Comparison of ENCODE assay signal across 42 cellular contexts in the genomic region with DNA sequence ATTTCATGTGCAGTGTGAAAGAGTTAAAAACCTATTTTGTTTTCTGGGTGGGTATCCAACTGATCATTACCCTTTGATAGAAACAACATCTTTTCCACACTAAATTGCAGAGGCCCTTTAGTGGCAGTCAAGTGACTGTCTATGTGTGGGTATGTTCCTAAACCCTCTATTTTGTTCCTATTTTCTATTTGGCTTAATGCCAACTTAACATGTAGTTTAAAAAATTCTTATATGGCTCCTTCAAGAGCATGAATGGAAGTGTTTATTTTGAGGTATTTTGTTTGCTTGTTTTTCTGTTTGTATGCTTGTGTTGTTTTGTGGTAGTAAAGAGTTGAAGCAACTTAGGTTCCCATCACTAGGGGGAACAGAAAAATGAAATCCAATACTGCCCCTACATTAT. TPM values are rescaled to one million over a fixed set of nuclear protein-coding genes. Genes with fewer than 3 reads are reported as not detected.
DNase-seq lines count a peak whose midpoint lies in the region; ATAC-seq, FAIRE-seq and TF ChIP-seq lines count a peak whose summit lies in the region.
"Had no signal": no experiment of that assay in that cellular context is flagged by ENCODE, and none has a peak within 500 bp of the region (broad histone marks: within the 10 kb centered on the region; RNA-seq: fewer than 3 reads in every experiment).

No MANE protein-coding gene starts in this region.

- no peak for TF ChIP-seq CTCF in HepG2 (CRISPR knock-in tag; IDR thresholded peaks at IDR 0.05)
- TF ChIP-seq CTCF in right lobe of liver (IDR thresholded peaks at IDR 0.05): no peak
- TF ChIP-seq CTCF in K562 (IDR thresholded peaks at IDR 0.05 in 2 of 3, conservative IDR thresholded peaks at IDR 0.05 in 1 of 3; ENCODE audit: insufficient read depth in 2 of 3, low read depth in 1 of 3, low read length in 3 of 3): no peak
- TF ChIP-seq CTCF in neutrophil (IDR thresholded peaks at IDR 0.05): no peak

- TF ChIP-seq EP300 in HepG2 (IDR thresholded peaks at IDR 0.05; ENCODE audit: low read depth in 2 of 2, low read length in 2 of 2) (no peak), HepG2 (CRISPR knock-in tag; IDR thresholded peaks at IDR 0.05; ENCODE audit: borderline replicate concordance) (no peak), Ishikawa (IDR thresholded peaks at IDR 0.05; ENCODE audit: borderline replicate concordance) (no peak), K562 (IDR thresholded peaks at IDR 0.05; ENCODE audit: low read length) (no peak)

- CTCF ChIA-PET in HepG2 (lab: Yijun Ruan, JAX; ENCODE audit: low intra/inter-chr PET ratio, low total read pairs): no interaction called here
- CTCF ChIA-PET in K562 (lab: Yijun Ruan, JAX; ENCODE audit: low intra/inter-chr PET ratio): no interaction called here

- no peak overlapping the region for H3K4me2 ChIP-seq in HepG2 (ENCODE audit: low read depth, low read length)
- H3K4me2 ChIP-seq in K562 (ENCODE audit: insufficient read depth, low read length): no peak overlapping the region
- H3K4me2 ChIP-seq: A549; BLaER1; BLaER1 treated with 17β-estradiol and CSF1 and Interleukin-3, amounts not matched to agents 10 nM and 100 nM had no signal

- FAIRE-seq in HepG2 (lab: Jason Lieb, UNC) (no peak), K562 (lab: Jason Lieb, UNC) (no peak)
- FAIRE-seq: A204.1, A549, D721Med had no signal

- peaks cover 4% of the 10 kb centered on the region for H3K36me3 Mint-ChIP-seq in activated T-cell treated with anti-CD3 and anti-CD28 coated beads, Interleukin-2, amount 50 U/mL, for 4 hours (ENCODE audit: insufficient read depth)
- H3K36me3 Mint-ChIP-seq: CD4-positive, CD25-positive, alpha-beta regulatory T cell had no signal

- H3K36me3 ChIP-seq in HepG2 (replicated peaks in 1 of 2; ENCODE audit: control insufficient read depth in 1 of 2, insufficient read depth in 2 of 2, low read length in 2 of 2): no peaks in the 10 kb centered on the region
- no peaks in the 10 kb centered on the region for H3K36me3 ChIP-seq in right lobe of liver
- H3K36me3 ChIP-seq in K562 (ENCODE audit: control insufficient read depth, insufficient read depth, low read length): no peaks in the 10 kb centered on the region
- H3K36me3 ChIP-seq in neutrophil: peaks cover 29% of the 10 kb centered on the region
- H3K36me3 ChIP-seq: BE2C, BLaER1 had no signal

- no peak overlapping the region for H3K4me3 Mint-ChIP-seq in activated T-cell treated with anti-CD3 and anti-CD28 coated beads, Interleukin-2, amount 50 U/mL, for 4 hours
- H3K4me3 Mint-ChIP-seq: B cell; CD14-positive monocyte; CD4-positive, alpha-beta memory T cell; CD4-positive, alpha-beta T cell; CD4-positive, CD25-positive, alpha-beta regulatory T cell; CD8-positive, alpha-beta memory T cell; CD8-positive, alpha-beta T cell had no signal

- no peak overlapping the region for H3K27ac ChIP-seq in HepG2 (ENCODE audit: extremely low read length, insufficient read depth, low read length)
- no peak overlapping the region for H3K27ac ChIP-seq in right lobe of liver
- H3K27ac ChIP-seq in K562 (ENCODE audit: extremely low read depth, low read depth, low read length): no peak overlapping the region
- peak overlapping the region; percentile 94 for H3K27ac ChIP-seq in neutrophil
- H3K27ac ChIP-seq: 22Rv1; A549; BLaER1; BLaER1 treated with 17β-estradiol and CSF1 and Interleukin-3, amounts not matched to agents 10 nM and 100 nM; C4-2B had no signal

- intact Hi-C loops in HepG2 (cut with micrococcal nuclease; ENCODE audit: unreplicated experiment) (no loop called here), right lobe of liver (cut with DNase I) (no loop called here), K562 (cut with micrococcal nuclease) (no loop called here)

- TF ChIP-seq RAD21 in HepG2 (CRISPR knock-in tag; IDR thresholded peaks at IDR 0.05) (no peak), Ishikawa (IDR thresholded peaks at IDR 0.05; ENCODE audit: low read depth) (no peak), K562 (CRISPR knock-in tag; conservative IDR thresholded peaks at IDR 0.05 in 1 of 2, IDR thresholded peaks at IDR 0.05 in 1 of 2) (no peak)

- no peaks in the 10 kb centered on the region for H4K20me1 ChIP-seq in HepG2 (ENCODE audit: insufficient read depth, low read length)
- H4K20me1 ChIP-seq in K562 (replicated peaks; ENCODE audit: control insufficient read depth, insufficient read depth, low read length): no peaks in the 10 kb centered on the region
- H4K20me1 ChIP-seq: BLaER1; BLaER1 treated with 17β-estradiol and CSF1 and Interleukin-3, amounts not matched to agents 10 nM and 100 nM had no signal

- TF ChIP-seq POLR2A in HepG2 (IDR thresholded peaks at IDR 0.05; ENCODE audit: insufficient read depth in 1 of 2, low read depth in 2 of 2, low read length in 2 of 2) (no peak), right lobe of liver (IDR thresholded peaks at IDR 0.05) (no peak), K562 (conservative IDR thresholded peaks at IDR 0.05) (no peak)

- H3K9me3 ChIP-seq in HepG2 (ENCODE audit: low read length) (peaks cover 15% of the 10 kb centered on the region), right lobe of liver (no peaks in the 10 kb centered on the region), K562 (replicated peaks; ENCODE audit: control insufficient read depth, insufficient read depth, low read depth, low read length) (no peaks in the 10 kb centered on the region), neutrophil (no peaks in the 10 kb centered on the region)
- H3K9me3 ChIP-seq: BE2C had no signal

- H3K9ac ChIP-seq in HepG2 (ENCODE audit: insufficient read depth, low read depth, low read length) (no peak overlapping the region), K562 (ENCODE audit: insufficient read depth in 1 of 2, low read depth in 2 of 2, low read length in 2 of 2) (no peak overlapping the region)
- H3K9ac ChIP-seq: BLaER1; BLaER1 treated with 17β-estradiol and CSF1 and Interleukin-3, amounts not matched to agents 10 nM and 100 nM had no signal

- in situ Hi-C loops in HepG2 (cut with HindIII; ENCODE audit: extremely low pct_ligation_motif_present, low pct_unique_long_range_greater_than_20kb): no loop called here
- in situ Hi-C loops in K562 (cut with MboI): no loop called here

- BruUV-seq in HepG2 (replicated peaks; lab: Mats Ljungman, UMichigan) (no TSS peak), K562 (replicated peaks; lab: Mats Ljungman, UMichigan) (no TSS peak)

- ATAC-seq in HepG2: no peak
- ATAC-seq in right lobe of liver: no peak
- no peak for ATAC-seq in K562
- no peak for ATAC-seq in activated T-cell treated with anti-CD3 and anti-CD28 coated beads, Interleukin-2, amount 50 U/mL, for 4 hours
- ATAC-seq: A549; CD8-positive, alpha-beta T cell had no signal

- H3K27me3 Mint-ChIP-seq in activated T-cell treated with anti-CD3 and anti-CD28 coated beads, Interleukin-2, amount 50 U/mL, for 4 hours (ENCODE audit: low read depth): no peaks in the 10 kb centered on the region
- H3K27me3 Mint-ChIP-seq: B cell; CD4-positive, alpha-beta T cell had no signal

- H3K9me3 Mint-ChIP-seq in activated T-cell treated with anti-CD3 and anti-CD28 coated beads, Interleukin-2, amount 50 U/mL, for 4 hours: peaks cover 17% of the 10 kb centered on the region

- peaks cover under 1% of the 10 kb centered on the region for H3K4me1 Mint-ChIP-seq in activated T-cell treated with anti-CD3 and anti-CD28 coated beads, Interleukin-2, amount 50 U/mL, for 4 hours (ENCODE audit: low read depth)
- H3K4me1 Mint-ChIP-seq: CD4-positive, alpha-beta memory T cell; CD8-positive, alpha-beta memory T cell had no signal

- no peak for DNase-seq in HepG2 (ENCODE audit: low spot score)
- no peak for DNase-seq in right lobe of liver
- DNase-seq in K562 (ENCODE audit: extremely low read depth in 1 of 4, low spot score in 3 of 4): no peak
- DNase-seq in activated T-cell treated with anti-CD3 and anti-CD28 coated beads, Interleukin-2, amount 50 U/mL, for 4 hours: no peak
- DNase-seq in NCI-H2107 treated with DMSO at 0.1 percent for 48 hours (lab: John Stamatoyannopoulos, UW; ENCODE audit: unreplicated experiment): no peak
- no peak for DNase-seq in KG1 (lab: John Stamatoyannopoulos, UW)
- DNase-seq: 8988T; ACHN; AML-193; BE2C; C1 segment of cervical spinal cord; Caco-2; Calu3; CD4-positive, alpha-beta memory T cell; CD4-positive, alpha-beta T cell; CD4-positive, CD25-positive, alpha-beta regulatory T cell; CD8-positive, alpha-beta memory T cell; CD8-positive, alpha-beta T cell; COR-L47; DMS 273 treated with DMSO at 0.1 percent for 48 hours; DMS153; DMS53; DMS79; DMS79 treated with DMSO at 0.1 percent for 48 hours; DND-41; EL had no signal

- no peaks in the 10 kb centered on the region for H3K9me1 ChIP-seq in K562 (ENCODE audit: control insufficient read depth, insufficient read depth, low read length)

- H3K4me3 ChIP-seq in HepG2 (replicated peaks in 1 of 3; ENCODE audit: insufficient read depth in 1 of 3, low read depth in 2 of 3, low read length in 3 of 3): no peak overlapping the region
- no peak overlapping the region for H3K4me3 ChIP-seq in right lobe of liver
- no peak overlapping the region for H3K4me3 ChIP-seq in K562
- no peak overlapping the region for H3K4me3 ChIP-seq in neutrophil (ENCODE audit: low read depth in 1 of 2, low read length in 1 of 2)
- H3K4me3 ChIP-seq: A549; BLaER1; BLaER1 treated with 17β-estradiol and CSF1 and Interleukin-3, amounts not matched to agents 10 nM and 100 nM had no signal

- POLR2A ChIA-PET in HepG2 (lab: Yijun Ruan, JAX): no interaction called here
- POLR2A ChIA-PET in K562 (lab: Yijun Ruan, JAX): no interaction called here

- no peaks in the 10 kb centered on the region for H3K79me2 ChIP-seq in HepG2 (ENCODE audit: insufficient read depth, low read length)
- no peaks in the 10 kb centered on the region for H3K79me2 ChIP-seq in K562 (ENCODE audit: control insufficient read depth, insufficient read depth, low read length)

- H3K4me1 ChIP-seq in HepG2 (ENCODE audit: insufficient read depth, low read length) (no peaks in the 10 kb centered on the region), right lobe of liver (no peaks in the 10 kb centered on the region), K562 (replicated peaks in 1 of 2; ENCODE audit: control insufficient read depth in 2 of 2, insufficient read depth in 2 of 2, low read length in 2 of 2) (no peaks in the 10 kb centered on the region), neutrophil (ENCODE audit: control insufficient read depth in 1 of 2, insufficient read depth in 1 of 2, low read depth in 1 of 2, low read length in 1 of 2) (peaks cover 52 to 66% of the 10 kb centered on the region in 2 experiments)
- H3K4me1 ChIP-seq: A549, BE2C, BLaER1, Caco-2 had no signal

- no peak overlapping the region for H2AFZ ChIP-seq in HepG2 (ENCODE audit: low read length)
- H2AFZ ChIP-seq in K562 (ENCODE audit: low read depth, low read length): no peak overlapping the region

- H3K27me3 ChIP-seq in HepG2 (ENCODE audit: control insufficient read depth in 1 of 2, insufficient read depth in 2 of 2, low read length in 2 of 2) (peaks cover 0 to 6% of the 10 kb centered on the region in 2 experiments; a peak in 1 of 5 replicates), right lobe of liver (no peaks in the 10 kb centered on the region), K562 (ENCODE audit: control insufficient read depth in 2 of 2, insufficient read depth in 2 of 2, low read length in 2 of 2) (peaks cover 0 to 7% of the 10 kb centered on the region in 2 experiments; a peak in 2 of 5 replicates), neutrophil (no peaks in the 10 kb centered on the region)
- H3K27me3 ChIP-seq: BE2C; BLaER1; BLaER1 treated with 17β-estradiol and CSF1 and Interleukin-3, amounts not matched to agents 10 nM and 100 nM had no signal

RNA-seq across cellular contexts. Expression of gene TREM1, which starts 19.9 kb away (rescaled TPM):
- not detected in 2 replicates for total RNA-seq in HepG2 (2016; rRNA removed; fragmentation: Illumina TruSeq; extraction: Trizol)
- not detected in 2 replicates for total RNA-seq in HepG2 (2016; cell fraction: cytosol; rRNA removed; fragmentation: Illumina TruSeq; extraction: Trizol; ENCODE audit: low read depth)
- total RNA-seq in HepG2 (2016; cell fraction: insoluble cytoplasmic fraction; rRNA removed; fragmentation: Illumina TruSeq; extraction: Trizol): not detected in 2 replicates
- total RNA-seq in HepG2 (2016; cell fraction: membrane; rRNA removed; fragmentation: Illumina TruSeq; extraction: Trizol): not detected in 2 replicates
- not detected in 2 replicates for total RNA-seq in HepG2 (2016; cell fraction: nucleus; rRNA removed; fragmentation: Illumina TruSeq; extraction: Trizol)
- polyA plus RNA-seq in HepG2 (2011; rRNA removed): 0.27 and 0.49 TPM in 2 replicates
- 0.17 and 0.40 TPM in 2 replicates for polyA plus RNA-seq in HepG2 (2011; cell fraction: cytosol; rRNA removed)
- not detected in 2 replicates for polyA plus RNA-seq in HepG2 (2011; cell fraction: nucleus; rRNA removed)
- not detected in 2 replicates for polyA plus RNA-seq in HepG2 (2012)
- polyA plus RNA-seq in HepG2 (2016; cell fraction: cytosol; fragmentation: Illumina TruSeq; extraction: Trizol; ENCODE audit: low read depth): not detected in 2 replicates
- polyA plus RNA-seq in HepG2 (2016; cell fraction: insoluble cytoplasmic fraction; fragmentation: Illumina TruSeq; extraction: Trizol; ENCODE audit: low read depth): not detected in 2 replicates
- not detected in 2 replicates for polyA plus RNA-seq in HepG2 (2016; cell fraction: membrane; fragmentation: Illumina TruSeq; extraction: Trizol; ENCODE audit: low read depth)
- polyA plus RNA-seq in HepG2 (2016; cell fraction: nucleus; fragmentation: Illumina TruSeq; extraction: Trizol; ENCODE audit: insufficient read depth, low read depth): not detected in 2 replicates
- not detected in 2 replicates for polyA minus RNA-seq in HepG2 (2011; rRNA and poly(A)+ RNA removed; ENCODE audit: low replicate concordance)
- polyA minus RNA-seq in HepG2 (2011; cell fraction: cytosol; rRNA and poly(A)+ RNA removed): not detected in 2 replicates
- not detected in 2 replicates for polyA minus RNA-seq in HepG2 (2011; cell fraction: nucleus; rRNA and poly(A)+ RNA removed)
- 1 to 10 TPM in 1 of 6 experiments, under 1 TPM in 4, not detected in 1; 0.51 to 3.3 (median 0.88) TPM for total RNA-seq in right lobe of liver
- not detected in 2 replicates for total RNA-seq in K562 (2011; cell fraction: chromatin; rRNA removed; ENCODE audit: low replicate concordance)
- not detected in 2 replicates for total RNA-seq in K562 (2011; cell fraction: nucleolus; rRNA removed)
- total RNA-seq in K562 (2011; cell fraction: nucleoplasm; rRNA removed): not detected in 2 replicates
- not detected in 2 replicates for total RNA-seq in K562 (2014; rRNA removed)
- not detected in 2 replicates for total RNA-seq in K562 (2014; rRNA removed; fragmentation: Illumina TruSeq; extraction: Trizol)
- not detected in 2 replicates for total RNA-seq in K562 (2015; rRNA removed; fragmentation: Illumina TruSeq; extraction: Trizol)
- total RNA-seq in K562 (2021): not detected in 2 replicates
- not detected in 2 replicates for polyA plus RNA-seq in K562 (2011; rRNA removed)
- polyA plus RNA-seq in K562 (2011; cell fraction: cytosol; rRNA removed): not detected in 2 replicates
- polyA plus RNA-seq in K562 (2011; cell fraction: nucleus; rRNA removed): not detected in 2 replicates
- 0.55 TPM in 1 of 2 replicates, not detected in the other for polyA plus RNA-seq in K562 (2012)
- polyA plus RNA-seq in K562 (2014; fragmentation: Illumina TruSeq; extraction: Trizol): not detected in 2 replicates
- polyA plus RNA-seq in K562 (2014; fragmentation: Nextera tagmentation; extraction: Ambion mirVana): not detected
- polyA plus RNA-seq in K562 (2014; rRNA removed): not detected in 2 replicates
- not detected in 2 replicates for polyA minus RNA-seq in K562 (2011; rRNA and poly(A)+ RNA removed)
- polyA minus RNA-seq in K562 (2011; cell fraction: cytosol; rRNA and poly(A)+ RNA removed): not detected in 2 replicates
- not detected in 2 replicates for polyA minus RNA-seq in K562 (2011; cell fraction: nucleus; rRNA and poly(A)+ RNA removed)
- total RNA-seq in activated T-cell treated with anti-CD3 and anti-CD28 coated beads, Interleukin-2, amount 50 U/mL, for 4 hours: not detected
- total RNA-seq: A172; A673; B cell; Caco-2; CD4-positive, alpha-beta memory T cell; CD4-positive, CD25-positive, alpha-beta regulatory T cell; CD8-positive, alpha-beta memory T cell; Daoy had no signal
- polyA plus RNA-seq: A549; AG04450; CD4-positive, alpha-beta memory T cell; CD8-positive, alpha-beta memory T cell had no signal

RNA-seq across cellular contexts. Expression of gene TREML4, which starts 38.4 kb away (rescaled TPM):
- total RNA-seq in HepG2 (2016; rRNA removed; fragmentation: Illumina TruSeq; extraction: Trizol) (not detected in 2 replicates), right lobe of liver (under 1 TPM in 2 of 6 experiments, not detected in 4; 0.10 to 0.12 TPM), K562 (2014; rRNA removed) (not detected in 2 replicates), K562 (2014; rRNA removed; fragmentation: Illumina TruSeq; extraction: Trizol) (not detected in 2 replicates), K562 (2015; rRNA removed; fragmentation: Illumina TruSeq; extraction: Trizol) (not detected in 2 replicates), K562 (2021) (not detected in 2 replicates)
- not detected in 2 replicates for total RNA-seq in HepG2 (2016; cell fraction: cytosol; rRNA removed; fragmentation: Illumina TruSeq; extraction: Trizol; ENCODE audit: low read depth)
- total RNA-seq in HepG2 (2016; cell fraction: insoluble cytoplasmic fraction; rRNA removed; fragmentation: Illumina TruSeq; extraction: Trizol): not detected in 2 replicates
- not detected in 2 replicates for total RNA-seq in HepG2 (2016; cell fraction: membrane; rRNA removed; fragmentation: Illumina TruSeq; extraction: Trizol)
- not detected in 2 replicates for total RNA-seq in HepG2 (2016; cell fraction: nucleus; rRNA removed; fragmentation: Illumina TruSeq; extraction: Trizol)
- polyA plus RNA-seq in HepG2 (2011; rRNA removed) (not detected in 2 replicates), K562 (2011; rRNA removed) (not detected in 2 replicates), K562 (2014; fragmentation: Illumina TruSeq; extraction: Trizol) (not detected in 2 replicates), K562 (2014; fragmentation: Nextera tagmentation; extraction: Ambion mirVana) (not detected), K562 (2014; rRNA removed) (not detected in 2 replicates)
- not detected in 2 replicates for polyA plus RNA-seq in HepG2 (2011; cell fraction: cytosol; rRNA removed)
- not detected in 2 replicates for polyA plus RNA-seq in HepG2 (2011; cell fraction: nucleus; rRNA removed)
- polyA plus RNA-seq in HepG2 (2012): not detected in 2 replicates
- not detected in 2 replicates for polyA plus RNA-seq in HepG2 (2016; cell fraction: cytosol; fragmentation: Illumina TruSeq; extraction: Trizol; ENCODE audit: low read depth)
- polyA plus RNA-seq in HepG2 (2016; cell fraction: insoluble cytoplasmic fraction; fragmentation: Illumina TruSeq; extraction: Trizol; ENCODE audit: low read depth): not detected in 2 replicates
- not detected in 2 replicates for polyA plus RNA-seq in HepG2 (2016; cell fraction: membrane; fragmentation: Illumina TruSeq; extraction: Trizol; ENCODE audit: low read depth)
- not detected in 2 replicates for polyA plus RNA-seq in HepG2 (2016; cell fraction: nucleus; fragmentation: Illumina TruSeq; extraction: Trizol; ENCODE audit: insufficient read depth, low read depth)
- polyA minus RNA-seq in HepG2 (2011; rRNA and poly(A)+ RNA removed; ENCODE audit: low replicate concordance): not detected in 2 replicates
- polyA minus RNA-seq in HepG2 (2011; cell fraction: cytosol; rRNA and poly(A)+ RNA removed): not detected in 2 replicates
- polyA minus RNA-seq in HepG2 (2011; cell fraction: nucleus; rRNA and poly(A)+ RNA removed): not detected in 2 replicates
- not detected in 2 replicates for total RNA-seq in K562 (2011; cell fraction: chromatin; rRNA removed; ENCODE audit: low replicate concordance)
- total RNA-seq in K562 (2011; cell fraction: nucleolus; rRNA removed): not detected in 2 replicates
- not detected in 2 replicates for total RNA-seq in K562 (2011; cell fraction: nucleoplasm; rRNA removed)
- not detected in 2 replicates for polyA plus RNA-seq in K562 (2011; cell fraction: cytosol; rRNA removed)
- not detected in 2 replicates for polyA plus RNA-seq in K562 (2011; cell fraction: nucleus; rRNA removed)
- not detected in 2 replicates for polyA plus RNA-seq in K562 (2012)
- polyA minus RNA-seq in K562 (2011; rRNA and poly(A)+ RNA removed): not detected in 2 replicates
- polyA minus RNA-seq in K562 (2011; cell fraction: cytosol; rRNA and poly(A)+ RNA removed): not detected in 2 replicates
- not detected in 2 replicates for polyA minus RNA-seq in K562 (2011; cell fraction: nucleus; rRNA and poly(A)+ RNA removed)
- not detected for total RNA-seq in activated T-cell treated with anti-CD3 and anti-CD28 coated beads, Interleukin-2, amount 50 U/mL, for 4 hours
- total RNA-seq: A172; A673; B cell; Caco-2; Calu3; CD4-positive, alpha-beta memory T cell; CD4-positive, alpha-beta T cell; CD4-positive, CD25-positive, alpha-beta regulatory T cell; CD8-positive, alpha-beta memory T cell; CD8-positive, alpha-beta T cell; Daoy had no signal
- polyA plus RNA-seq: A549; AG04450; BJ; CD14-positive monocyte; CD4-positive, alpha-beta memory T cell; CD4-positive, CD25-positive, alpha-beta regulatory T cell; CD8-positive, alpha-beta memory T cell had no signal

Comparison
In these comparisons a context has a peak if more than half of its experiments do, and no peak if none do; other contexts are left out.
1. Of the 241 proteins assayed by ChIP-seq in both HepG2 and K562: peak only in HepG2: none; only in K562: NFIC; in both: none; in neither: 240.